ENCODE assay signal across 25 cellular contexts in genomic region chr9:37554318-37554717, GRCh38.
"Had no signal": no experiment of that assay in that cellular context is flagged by ENCODE, and none has a peak within 500 bp of the region (broad histone marks: within the 10 kb centered on the region; RNA-seq: fewer than 3 reads in every experiment).

No MANE protein-coding gene starts in this region.

- H3K9me3 ChIP-seq: adrenal gland, ascending aorta, heart left ventricle had no signal

- H3K27me3 ChIP-seq: adrenal gland, ascending aorta, dorsolateral prefrontal cortex, heart left ventricle had no signal

- DNase-seq: activated CD4-positive, alpha-beta memory T cell treated with anti-CD3 and anti-CD28 coated beads for 36 hours; activated CD4-positive, alpha-beta T cell treated with anti-CD3 and anti-CD28 coated beads for 36 hours; activated CD4-positive, alpha-beta T cell treated with anti-CD3 and anti-CD28 coated beads, Interleukin-2, amount 10 ng/mL, durations not matched to agents 24 days and 14 days; activated CD4-positive, CD25-positive, alpha-beta regulatory T cell; activated CD4-positive, CD25-positive, alpha-beta regulatory T cell treated with anti-CD3 and anti-CD28 coated beads, Interleukin-2, amount 50 U/mL, for 72 hours; activated CD8-positive, alpha-beta memory T cell treated with anti-CD3 and anti-CD28 coated beads, Interleukin-2, amount 10 ng/mL, durations not matched to agents 7 days and 5 days; activated CD8-positive, alpha-beta memory T cell treated with anti-CD3 and anti-CD28 coated beads, Interleukin-2, amount 50 U/mL, for 4 hours; activated CD8-positive, alpha-beta T cell treated with anti-CD3 and anti-CD28 coated beads, Interleukin-2, amount 10 ng/mL, durations not matched to agents 7 days and 5 days; activated effector memory CD4-positive, alpha-beta T cell treated with anti-CD3 and anti-CD28 coated beads, Interleukin-2, amount 50 U/mL, for 16 hours; activated naive CD4-positive, alpha-beta T cell treated with anti-CD3 and anti-CD28 coated beads for 36 hours; activated naive CD8-positive, alpha-beta T cell treated with anti-CD3 and anti-CD28 coated beads for 36 hours; activated naive CD8-positive, alpha-beta T cell treated with anti-CD3 and anti-CD28 coated beads, Interleukin-2, amount 50 U/mL, for 24 hours; activated T-cell treated with anti-CD3 and anti-CD28 coated beads, Interleukin-2, amount 50 U/mL, for 1 hour; activated T-cell treated with anti-CD3 and anti-CD28 coated beads, Interleukin-2, amount 50 U/mL, for 48 hours; adrenal gland; dorsolateral prefrontal cortex; effector memory CD4-positive, alpha-beta T cell; endodermal cell; foreskin fibroblast; glutamatergic neuron; heart left ventricle; T-helper 2 cell had no signal

- H3K36me3 ChIP-seq: adrenal gland, ascending aorta, heart left ventricle had no signal

- H3K4me3 ChIP-seq: adrenal gland, ascending aorta, coronary artery, dorsolateral prefrontal cortex, heart left ventricle had no signal

- H3K4me1 ChIP-seq: ascending aorta, heart left ventricle had no signal

- H3K27ac ChIP-seq: adrenal gland, ascending aorta, coronary artery, dorsolateral prefrontal cortex, heart left ventricle had no signal

- ATAC-seq: activated CD4-positive, alpha-beta T cell treated with anti-CD3 and anti-CD28 coated beads for 36 hours; activated CD8-positive, alpha-beta memory T cell treated with anti-CD3 and anti-CD28 coated beads, Interleukin-2, amount 10 ng/mL, durations not matched to agents 7 days and 5 days; activated CD8-positive, alpha-beta T cell treated with anti-CD3 and anti-CD28 coated beads, Interleukin-2, amount 10 ng/mL, durations not matched to agents 7 days and 5 days; activated naive CD8-positive, alpha-beta T cell treated with anti-CD3 and anti-CD28 coated beads, Interleukin-2, amount 50 U/mL, for 24 hours; esophagus mucosa; heart left ventricle had no signal
